Comparison of ENCODE assay signal across 15 cellular contexts in genomic region chr1:237232501-237232900, GRCh38.
DNase-seq lines count a peak whose midpoint lies in the region; ATAC-seq, FAIRE-seq and TF ChIP-seq lines count a peak whose summit lies in the region.
"Had no signal": no experiment of that assay in that cellular context is flagged by ENCODE, and none has a peak within 500 bp of the region (broad histone marks: within the 10 kb centered on the region; RNA-seq: fewer than 3 reads in every experiment).

No MANE protein-coding gene starts in this region.

- peak; percentile 7 for DNase-seq in Ammon's horn (ENCODE audit: low spot score)
- DNase-seq in GM23338 (ENCODE audit: low spot score): no peak
- no peak for DNase-seq in H1 (ENCODE audit: low read depth in 1 of 2, low spot score in 2 of 2)
- DNase-seq in iPS-NIHi7 (ENCODE audit: extremely low spot score): peak; percentile 43
- no peak for DNase-seq in uterus
- DNase-seq in NCI-H774 (lab: John Stamatoyannopoulos, UW): no peak
- DNase-seq: Caco-2; CD8-positive, alpha-beta memory T cell; DMS79; H7; IMR-90 had no signal

- H3K9ac ChIP-seq in H1 (replicated peaks in 1 of 4; ENCODE audit: extremely low read depth in 1 of 4, low read depth in 3 of 4, low read length in 3 of 4): no peak overlapping the region

- no peaks in the 10 kb centered on the region for H3K36me3 ChIP-seq in GM23338 (ENCODE audit: insufficient read depth)
- no peaks in the 10 kb centered on the region for H3K36me3 ChIP-seq in H1 (ENCODE audit: control insufficient read depth in 2 of 4, insufficient read depth in 4 of 4, low read length in 3 of 4)
- no peaks in the 10 kb centered on the region for H3K36me3 ChIP-seq in uterus

- H3K9me2 ChIP-seq in GM23338 (ENCODE audit: insufficient read depth): peaks cover 7% of the 10 kb centered on the region; the same call in 1 of the 2 replicates

- no peak overlapping the region for H3K27ac Mint-ChIP-seq in GM23338
- H3K27ac Mint-ChIP-seq: CD14-positive monocyte; CD8-positive, alpha-beta memory T cell had no signal

- H2BK120ac ChIP-seq in H1 (replicated peaks; ENCODE audit: low read depth, low read length): no peak overlapping the region

- no peak overlapping the region for H3K56ac ChIP-seq in H1 (replicated peaks; ENCODE audit: insufficient read length, low read depth, low read length)

- TF ChIP-seq CTCF in GM23338 (conservative IDR thresholded peaks at IDR 0.05; ENCODE audit: low read depth in 2 of 2): peak in 1 of 2 experiments; percentile 53; a peak in 3 of 4 replicates
- TF ChIP-seq CTCF in H1 (IDR thresholded peaks at IDR 0.05; ENCODE audit: control extremely low read depth in 1 of 3, insufficient read depth in 1 of 3, low read depth in 1 of 3, low read length in 3 of 3): peak; percentile 9 to 54 (median 38)
- TF ChIP-seq CTCF in uterus (IDR thresholded peaks at IDR 0.05): no peak

- POLR2A ChIA-PET in H1 (lab: Charles Lee; ENCODE audit: partially characterized antibody): no interaction called here

- CTCF ChIA-PET in H1 (lab: Charles Lee; ENCODE audit: partially characterized antibody): interaction anchor here (1.2 to 3.4 kb wide), 4 partner anchors 8 to 15 kb away, joined by 3 to 14 read pairs (median 4); no protein-coding TSS in a partner anchor

- H4K91ac ChIP-seq in H1 (replicated peaks; ENCODE audit: insufficient read length, low read length): no peak overlapping the region

- H3K14ac ChIP-seq in H1 (ENCODE audit: insufficient read length): no peak overlapping the region

- H3K36me3 Mint-ChIP-seq in GM23338 (ENCODE audit: low read depth): peaks cover 4% of the 10 kb centered on the region; the same call in 2 of the 3 replicates
- H3K36me3 Mint-ChIP-seq: CD14-positive monocyte; CD8-positive, alpha-beta memory T cell had no signal

- H4K5ac ChIP-seq in H1 (ENCODE audit: insufficient read length, low read depth, low read length): no peak overlapping the region

- TF ChIP-seq POLR2A in H1 (IDR thresholded peaks at IDR 0.05; ENCODE audit: control extremely low read depth in 1 of 2, low read depth in 2 of 2, low read length in 2 of 2): no peak
- no peak for TF ChIP-seq POLR2A in uterus (IDR thresholded peaks at IDR 0.05)

- H3K4me1 Mint-ChIP-seq in GM23338: peaks cover 23% of the 10 kb centered on the region
- H3K4me1 Mint-ChIP-seq: CD14-positive monocyte; CD8-positive, alpha-beta memory T cell had no signal

- H3K4me1 ChIP-seq in GM23338 (ENCODE audit: insufficient read depth) (peaks cover 40% of the 10 kb centered on the region), H1 (replicated peaks in 1 of 4; ENCODE audit: control insufficient read depth in 3 of 4, insufficient read depth in 4 of 4, low read length in 3 of 4) (peaks cover 0 to 2% (median under 1%) of the 10 kb centered on the region in 4 experiments; a peak in 1 of 7 replicates), uterus (no peaks in the 10 kb centered on the region)
- H3K4me1 ChIP-seq: A549, Caco-2 had no signal

- intact Hi-C loops in uterus (cut with DNase I; ENCODE audit: low total_unique reads): no loop called here

- H3K23me2 ChIP-seq in H1 (ENCODE audit: low read depth, low read length): no peaks in the 10 kb centered on the region; the same call in 1 of the 2 replicates

- no peak overlapping the region for H4K8ac ChIP-seq in H1 (ENCODE audit: extremely low read depth, insufficient read depth, low read length)

- TF ChIP-seq EP300 in H1 (IDR thresholded peaks at IDR 0.05; ENCODE audit: borderline replicate concordance in 1 of 2, low read depth in 2 of 2, low read length in 2 of 2): no peak

- no peak overlapping the region for H3K4ac ChIP-seq in H1 (replicated peaks; ENCODE audit: insufficient read length, low read depth, low read length)

- H3K9me3 ChIP-seq in H1 (ENCODE audit: insufficient read depth in 2 of 2, low read depth in 1 of 2, low read length in 1 of 2) (no peaks in the 10 kb centered on the region), uterus (no peaks in the 10 kb centered on the region)
- H3K9me3 ChIP-seq: A549, Caco-2 had no signal

- H2AFZ ChIP-seq in GM23338 (no peak overlapping the region), H1 (ENCODE audit: low read length) (no peak overlapping the region)

- H3K27me3 ChIP-seq in GM23338 (ENCODE audit: insufficient read depth) (no peaks in the 10 kb centered on the region), H1 (replicated peaks in 1 of 4; ENCODE audit: control insufficient read depth in 3 of 4, extremely low read depth in 1 of 4, insufficient read depth in 3 of 4, low read length in 3 of 4) (no peaks in the 10 kb centered on the region), uterus (no peaks in the 10 kb centered on the region)

- no peak for FAIRE-seq in H1 (lab: Jason Lieb, UNC)
- FAIRE-seq: A549, GM12878, GM18507 had no signal

- no peak overlapping the region for H3K23ac ChIP-seq in H1 (ENCODE audit: insufficient read length)

- no peaks in the 10 kb centered on the region for H4K20me1 ChIP-seq in GM23338 (replicated peaks; ENCODE audit: insufficient read depth)
- no peaks in the 10 kb centered on the region for H4K20me1 ChIP-seq in H1 (replicated peaks in 1 of 2; ENCODE audit: control insufficient read depth in 1 of 2, insufficient read depth in 2 of 2, low read length in 2 of 2)

- peak; percentile 7 to 43; a peak in 3 of 4 replicates for TF ChIP-seq RAD21 in H1 (IDR thresholded peaks at IDR 0.05 in 1 of 2, conservative IDR thresholded peaks at IDR 0.05 in 1 of 2; ENCODE audit: low read depth in 2 of 2, low read length in 2 of 2)

- WGBS in H1 (ENCODE audit: extremely low coverage in 1 of 2, insufficient coverage in 1 of 2, insufficient read length in 1 of 2, insufficient replicate concordance in 2 of 2, low coverage in 1 of 2, low lambda C conversion rate in 2 of 2, missing lambda C conversion rate in 1 of 2), 2 experiments: 66% methylated on average over 4 of the region's 4 CpGs; no CpG with 5 or more reads in 1 of the 2 experiments

- no peak overlapping the region for H2BK15ac ChIP-seq in H1 (ENCODE audit: low read length)

- H2BK5ac ChIP-seq in H1 (ENCODE audit: low read depth, low read length): no peak overlapping the region

- H3K27me3 Mint-ChIP-seq in GM23338 (ENCODE audit: insufficient read depth, low read depth, poor library complexity): no peaks in the 10 kb centered on the region

- peaks cover 58% of the 10 kb centered on the region for H3K79me2 ChIP-seq in GM23338 (replicated peaks; ENCODE audit: insufficient read depth)
- H3K79me2 ChIP-seq in H1 (ENCODE audit: control insufficient read depth in 1 of 2, insufficient read depth in 2 of 2, low read length in 2 of 2): no peaks in the 10 kb centered on the region

- H3K4me3 Mint-ChIP-seq in GM23338: no peak overlapping the region
- H3K4me3 Mint-ChIP-seq: CD14-positive monocyte; CD8-positive, alpha-beta memory T cell had no signal

- H3K4me2 ChIP-seq in GM23338 (no peak overlapping the region), H1 (ENCODE audit: insufficient read depth in 1 of 2, low read depth in 2 of 2, low read length in 2 of 2) (no peak overlapping the region)
- H3K4me2 ChIP-seq: A549 had no signal

- peak; percentile 64 for ATAC-seq in GM23338
- ATAC-seq: A549, GM12878 had no signal

- no peaks in the 10 kb centered on the region for H3F3A ChIP-seq in GM23338 (replicated peaks; ENCODE audit: low read depth)

- no peaks in the 10 kb centered on the region; the same call in 1 of the 2 replicates for H3K79me1 ChIP-seq in H1 (ENCODE audit: low read depth, low read length)

- H2BK12ac ChIP-seq in H1 (ENCODE audit: low read depth, low read length): no peak overlapping the region

- H3K9me3 Mint-ChIP-seq in GM23338: no peaks in the 10 kb centered on the region; the same call in 2 of the 3 replicates
- H3K9me3 Mint-ChIP-seq: CD14-positive monocyte; CD8-positive, alpha-beta memory T cell had no signal

- H3K4me3 ChIP-seq in GM23338: no peak overlapping the region
- no peak overlapping the region for H3K4me3 ChIP-seq in H1 (ENCODE audit: extremely low read depth in 1 of 4, insufficient read depth in 2 of 4, low read depth in 3 of 4, low read length in 4 of 4)
- no peak overlapping the region for H3K4me3 ChIP-seq in uterus
- H3K4me3 ChIP-seq: A549, GM12878 had no signal

- no peak overlapping the region for H2AK5ac ChIP-seq in H1 (ENCODE audit: low read depth, low read length)

- no peak overlapping the region for H2BK20ac ChIP-seq in H1 (ENCODE audit: low read length)

- H3K27ac ChIP-seq in GM23338 (ENCODE audit: low read depth) (no peak overlapping the region; the same call in 1 of the 2 replicates), H1 (ENCODE audit: low read depth, low read length) (no peak overlapping the region), uterus (no peak overlapping the region)
- H3K27ac ChIP-seq: A549 had no signal

- H3K18ac ChIP-seq in H1 (ENCODE audit: extremely low read depth, low read length): no peak overlapping the region

TF ChIP-seq in H1, 55 proteins besides CTCF, POLR2A, EP300 and RAD21:
- no peak for TF ChIP-seq POU5F1 (IDR thresholded peaks at IDR 0.05; ENCODE audit: low read depth, low read length)
- TF ChIP-seq CHD2 (IDR thresholded peaks at IDR 0.05; ENCODE audit: low read length): no peak
- no peak for TF ChIP-seq KDM1A (IDR thresholded peaks at IDR 0.05; ENCODE audit: borderline replicate concordance, low read length)
- no peak for TF ChIP-seq SIN3A (conservative IDR thresholded peaks at IDR 0.05 in 1 of 2, IDR thresholded peaks at IDR 0.05 in 1 of 2; ENCODE audit: low read depth in 1 of 2, low read length in 2 of 2)
- no peak for TF ChIP-seq TEAD4 (IDR thresholded peaks at IDR 0.05; ENCODE audit: low read depth, low read length)
- TF ChIP-seq SP2 (IDR thresholded peaks at IDR 0.05; ENCODE audit: low read length): no peak

Comparison
In these comparisons a context has a peak if more than half of its experiments do, and no peak if none do; other contexts are left out.
1. DNase-seq: peak in Ammon's horn (single experiment) and iPS-NIHi7 (single experiment); none in GM23338 (single experiment), H1 (0 of 2), uterus (0 of 2) and NCI-H774 (single experiment).
2. CTCF ChIP-seq: peak in H1 (3 of 3); none in uterus (0 of 4).